ENCODE assay signal across 23 cellular contexts in genomic region chr5:147863409-147864194, GRCh38. TPM values are rescaled to one million over a fixed set of nuclear protein-coding genes. Genes with fewer than 3 reads are reported as not detected.
DNase-seq lines count a peak whose midpoint lies in the region; ATAC-seq, FAIRE-seq and TF ChIP-seq lines count a peak whose summit lies in the region.
"Had no signal": no experiment of that assay in that cellular context is flagged by ENCODE, and none has a peak within 500 bp of the region (broad histone marks: within the 10 kb centered on the region; RNA-seq: fewer than 3 reads in every experiment).

No MANE protein-coding gene starts in this region.

- peak in 1 of 2 experiments; percentile 69; a peak in 1 of 3 replicates for TF ChIP-seq POLR2A in H1 (IDR thresholded peaks at IDR 0.05; ENCODE audit: control extremely low read depth in 1 of 2, low read depth in 2 of 2, low read length in 2 of 2)

- CTCF ChIA-PET in H1 (lab: Charles Lee; ENCODE audit: partially characterized antibody), result interaction anchor here (1.0 to 2.0 kb wide), 2 partner anchors 12 to 71 kb away, joined by 3 to 11 read pairs; no protein-coding TSS in a partner anchor

- no peak overlapping the region for H2BK120ac ChIP-seq in H1 (replicated peaks; ENCODE audit: low read depth, low read length)

- intact Hi-C loops in left colon (cut with DNase I, micrococcal nuclease) (no loop called here), left ventricle myocardium inferior (cut with micrococcal nuclease) (no loop called here)

- no peak for FAIRE-seq in H1 (lab: Jason Lieb, UNC)

- DNase-seq in COR-L47 (lab: John Stamatoyannopoulos, UW) (peak; percentile 16), H1 (ENCODE audit: low read depth in 1 of 2, low spot score in 2 of 2) (no peak), left colon (no peak), G401 (ENCODE audit: low spot score) (no peak), left ventricle myocardium inferior (no peak), AG08395 (ENCODE audit: low spot score) (no peak)
- no peak for DNase-seq in central memory CD4-positive, alpha-beta T cell
- DNase-seq: CD8-positive, alpha-beta memory T cell; EL; NCI-H1694; NCI-H2081 treated with DMSO at 0.1 percent for 48 hours; NCI-H2171 treated with DMSO at 0.1 percent for 48 hours; NCI-H524 treated with DMSO at 0.1 percent for 48 hours; NK-92 treated with Interleukin-12 subunit alpha and Interleukin-12 subunit beta, amount 100 ng/mL, for 24 hours; SIG-M5 had no signal

- no peak overlapping the region for H2AFZ ChIP-seq in H1 (ENCODE audit: low read length)

- no peak overlapping the region for H3K18ac ChIP-seq in H1 (ENCODE audit: extremely low read depth, low read length)

- H4K5ac ChIP-seq in H1 (ENCODE audit: insufficient read length, low read depth, low read length), result no peak overlapping the region

- H3K79me1 ChIP-seq in H1 (ENCODE audit: low read depth, low read length), result no peaks in the 10 kb centered on the region

- H3K56ac ChIP-seq in H1 (replicated peaks; ENCODE audit: insufficient read length, low read depth, low read length), result no peak overlapping the region

- 0 out of 2 replicates have a peak overlapping the region, but pooled peaks have one; percentile 29 for H2BK5ac ChIP-seq in H1 (ENCODE audit: low read depth, low read length)

- H2BK12ac ChIP-seq in H1 (ENCODE audit: low read depth, low read length), result no peak overlapping the region

- WGBS in HUES64, result 94% methylated on average over 4 of the region's 4 CpGs
- WGBS in H1 (ENCODE audit: extremely low coverage in 1 of 2, insufficient coverage in 1 of 2, insufficient read length in 1 of 2, insufficient replicate concordance in 2 of 2, low coverage in 1 of 2, low lambda C conversion rate in 2 of 2, missing lambda C conversion rate in 1 of 2), 2 experiments, result 88% methylated on average over 4 of the region's 4 CpGs; no CpG with 5 or more reads in 1 of the 2 experiments

- H3K79me2 ChIP-seq in H1 (ENCODE audit: control insufficient read depth in 1 of 2, insufficient read depth in 2 of 2, low read length in 2 of 2), result peaks cover 0 to 29% of the 10 kb centered on the region in 2 experiments; a peak in 2 of 4 replicates

- H3K23ac ChIP-seq in H1 (ENCODE audit: insufficient read length), result no peak overlapping the region

- H3K4me1 ChIP-seq in HUES64 (ENCODE audit: insufficient read depth, low read length) (peaks cover 58% of the 10 kb centered on the region), H1 (replicated peaks in 1 of 4; ENCODE audit: control insufficient read depth in 3 of 4, insufficient read depth in 4 of 4, low read length in 3 of 4) (peaks cover 2 to 21% (median 19%) of the 10 kb centered on the region in 4 experiments; a peak in 6 of 7 replicates), left ventricle myocardium inferior (no peaks in the 10 kb centered on the region)

- H3K4me3 ChIP-seq in HUES64 (ENCODE audit: low read length) (no peak overlapping the region), H1 (ENCODE audit: extremely low read depth in 1 of 4, insufficient read depth in 2 of 4, low read depth in 3 of 4, low read length in 4 of 4) (no peak overlapping the region), left ventricle myocardium inferior (no peak overlapping the region)
- H3K4me3 ChIP-seq: HAP-1 had no signal

- no peak overlapping the region for H3K14ac ChIP-seq in H1 (ENCODE audit: insufficient read length)

- no peak overlapping the region for H3K4ac ChIP-seq in H1 (replicated peaks; ENCODE audit: insufficient read length, low read depth, low read length)

- in situ Hi-C loops in G401 (cut with HindIII; ENCODE audit: low sequenced_read_pairs), result no loop called here

- H3K27ac ChIP-seq in HUES64 (ENCODE audit: low read depth, low read length) (peak overlapping the region; percentile 69; the same call in 1 of the 2 replicates), H1 (ENCODE audit: low read depth, low read length) (no peak overlapping the region), left ventricle myocardium inferior (replicated peaks) (no peak overlapping the region)
- H3K27ac ChIP-seq: C4-2B, KMS-11 had no signal

- TF ChIP-seq EP300 in H1 (IDR thresholded peaks at IDR 0.05; ENCODE audit: borderline replicate concordance in 1 of 2, low read depth in 2 of 2, low read length in 2 of 2), result no peak

- H4K91ac ChIP-seq in H1 (replicated peaks; ENCODE audit: insufficient read length, low read length), result no peak overlapping the region

- peaks cover 0 to 1% of the 10 kb centered on the region in 2 experiments for H4K20me1 ChIP-seq in H1 (replicated peaks in 1 of 2; ENCODE audit: control insufficient read depth in 1 of 2, insufficient read depth in 2 of 2, low read length in 2 of 2)

- no peak overlapping the region for H2AK5ac ChIP-seq in H1 (ENCODE audit: low read depth, low read length)

- no peak for TF ChIP-seq RAD21 in H1 (IDR thresholded peaks at IDR 0.05 in 1 of 2, conservative IDR thresholded peaks at IDR 0.05 in 1 of 2; ENCODE audit: low read depth in 2 of 2, low read length in 2 of 2)

- POLR2A ChIA-PET in H1 (lab: Charles Lee; ENCODE audit: partially characterized antibody), result interaction anchor here (0.7 to 26.7 kb wide), 13 partner anchors 6 to 1531 kb away, joined by 3 to 730 read pairs (median 3); partner anchors contain the start of gene SCGB3A2

- peak overlapping the region in 1 of 2 experiments; percentile 36; a peak in 1 of 4 replicates for H3K4me2 ChIP-seq in H1 (ENCODE audit: insufficient read depth in 1 of 2, low read depth in 2 of 2, low read length in 2 of 2)
- H3K4me2 ChIP-seq: KMS-11 had no signal

- H2BK15ac ChIP-seq in H1 (ENCODE audit: low read length), result no peak overlapping the region

- H3K36me3 ChIP-seq in HUES64 (ENCODE audit: insufficient read depth, low read length) (peaks cover 42% of the 10 kb centered on the region), H1 (ENCODE audit: control insufficient read depth in 2 of 4, insufficient read depth in 4 of 4, low read length in 3 of 4) (peaks cover 0 to 51% (median 10%) of the 10 kb centered on the region in 4 experiments; a peak in 6 of 8 replicates), left ventricle myocardium inferior (no peaks in the 10 kb centered on the region)
- H3K36me3 ChIP-seq: HAP-1 had no signal

- no peak overlapping the region for H2BK20ac ChIP-seq in H1 (ENCODE audit: low read length)

- no peak for TF ChIP-seq CTCF in H1 (IDR thresholded peaks at IDR 0.05; ENCODE audit: control extremely low read depth in 1 of 3, insufficient read depth in 1 of 3, low read depth in 1 of 3, low read length in 3 of 3)
- no peak for TF ChIP-seq CTCF in left ventricle myocardium inferior (IDR thresholded peaks at IDR 0.05; ENCODE audit: borderline replicate concordance)

- no peaks in the 10 kb centered on the region for H3K23me2 ChIP-seq in H1 (ENCODE audit: low read depth, low read length)

- ATAC-seq in left colon, result peak; percentile 25
- ATAC-seq: Panc1, SK-N-SH treated with all-trans-retinoic acid at 6 μM for 48 hours had no signal

- H3K27me3 ChIP-seq in HUES64 (ENCODE audit: insufficient read depth, low read length) (no peaks in the 10 kb centered on the region), H1 (replicated peaks in 1 of 4; ENCODE audit: control insufficient read depth in 3 of 4, extremely low read depth in 1 of 4, insufficient read depth in 3 of 4, low read length in 3 of 4) (no peaks in the 10 kb centered on the region), left ventricle myocardium inferior (ENCODE audit: low read depth) (peaks cover 3% of the 10 kb centered on the region)

- H4K8ac ChIP-seq in H1 (ENCODE audit: extremely low read depth, insufficient read depth, low read length), result no peak overlapping the region

- H3K9ac ChIP-seq in HUES64 (ENCODE audit: low read depth, low read length), result no peak overlapping the region
- no peak overlapping the region for H3K9ac ChIP-seq in H1 (replicated peaks in 1 of 4; ENCODE audit: extremely low read depth in 1 of 4, low read depth in 3 of 4, low read length in 3 of 4)
- H3K9ac ChIP-seq: KMS-11 had no signal

- no peaks in the 10 kb centered on the region for H3K9me3 ChIP-seq in HUES64 (ENCODE audit: insufficient read depth, low read depth, low read length)
- H3K9me3 ChIP-seq in H1 (ENCODE audit: insufficient read depth in 2 of 2, low read depth in 1 of 2, low read length in 1 of 2), result no peaks in the 10 kb centered on the region
- H3K9me3 ChIP-seq in left ventricle myocardium inferior (replicated peaks), result no peaks in the 10 kb centered on the region
- H3K9me3 ChIP-seq: HAP-1 had no signal

RNA-seq across cellular contexts. Expression of gene SCGB3A2, which starts 14.9 kb away (rescaled TPM):
- polyA plus RNA-seq in HUES64 (2013, experiment 1 of 2), result 53.7 TPM
- polyA plus RNA-seq in HUES64 (2013, experiment 2 of 2), result 44.4 TPM
- total RNA-seq in H1 (2021; fragmentation: NEBNext Ultra II Directional; extraction: Animal tissue kit (Norgen Biotek cat#: 25700)), result 63.6 and 74.3 TPM in 2 replicates
- 36.7 and 47.1 TPM in 2 replicates for polyA plus RNA-seq in H1 (2011; rRNA removed)
- 56.0 TPM for polyA plus RNA-seq in H1 (2011; cell fraction: cytosol; rRNA removed)
- polyA plus RNA-seq in H1 (2011; cell fraction: nucleus; rRNA removed), result 22.8 TPM
- 75.7 to 101 TPM (median 95.3 TPM) in 4 replicates for polyA plus RNA-seq in H1 (2012, experiment 1 of 2)
- polyA plus RNA-seq in H1 (2012, experiment 2 of 2), result 37.2 TPM
- polyA plus RNA-seq in H1 (2013, experiment 1 of 2), result 86.6 TPM
- 94.7 TPM for polyA plus RNA-seq in H1 (2013, experiment 2 of 2)
- polyA minus RNA-seq in H1 (2011; rRNA and poly(A)+ RNA removed), result 6.8 and 8.4 TPM in 2 replicates
- polyA minus RNA-seq in H1 (2011; cell fraction: cytosol; rRNA and poly(A)+ RNA removed), result 9.7 TPM
- 18.5 TPM for polyA minus RNA-seq in H1 (2011; cell fraction: nucleus; rRNA and poly(A)+ RNA removed)
- total RNA-seq in left colon (not detected), left ventricle myocardium inferior (not detected)
- total RNA-seq in G401 (2014; rRNA removed; shearing (Covaris generic)), result not detected in 2 replicates
- total RNA-seq: A172; CD8-positive, alpha-beta memory T cell had no signal
- polyA plus RNA-seq: AG04450; CD8-positive, alpha-beta memory T cell had no signal

RNA-seq across cellular contexts. Expression of gene SPINK1, which starts 32.1 kb away (rescaled TPM):
- 1.3 TPM for polyA plus RNA-seq in HUES64 (2013, experiment 1 of 2)
- polyA plus RNA-seq in HUES64 (2013, experiment 2 of 2), result 2.0 TPM
- total RNA-seq in H1 (2021; fragmentation: NEBNext Ultra II Directional; extraction: Animal tissue kit (Norgen Biotek cat#: 25700)), result 0.48 TPM in 1 of 2 replicates, not detected in the other
- 1.3 TPM in 2 replicates for polyA plus RNA-seq in H1 (2011; rRNA removed)
- polyA plus RNA-seq in H1 (2011; cell fraction: cytosol; rRNA removed), result 1.7 TPM
- polyA plus RNA-seq in H1 (2011; cell fraction: nucleus; rRNA removed), result 3.9 TPM
- polyA plus RNA-seq in H1 (2012, experiment 1 of 2), result 0.67 to 2.4 TPM (median 1.6 TPM) in 4 replicates
- not detected for polyA plus RNA-seq in H1 (2012, experiment 2 of 2)
- 4.6 TPM for polyA plus RNA-seq in H1 (2013, experiment 1 of 2)
- 5.7 TPM for polyA plus RNA-seq in H1 (2013, experiment 2 of 2)
- polyA minus RNA-seq in H1 (2011; rRNA and poly(A)+ RNA removed), result 0.50 and 0.73 TPM in 2 replicates
- not detected for polyA minus RNA-seq in H1 (2011; cell fraction: cytosol; rRNA and poly(A)+ RNA removed)
- 1.9 TPM for polyA minus RNA-seq in H1 (2011; cell fraction: nucleus; rRNA and poly(A)+ RNA removed)
- total RNA-seq in left colon, result 100 to 1,000 TPM; 275 to 368 TPM
- not detected in 2 replicates for total RNA-seq in G401 (2014; rRNA removed; shearing (Covaris generic))
- total RNA-seq in left ventricle myocardium inferior, result 1.2 TPM
- total RNA-seq: CD8-positive, alpha-beta memory T cell had no signal
- polyA plus RNA-seq: AG04450; CD8-positive, alpha-beta memory T cell had no signal

RNA-seq across cellular contexts. Expression of gene C5orf46, which starts 42.7 kb away (rescaled TPM):
- not detected for polyA plus RNA-seq in HUES64 (2013, experiment 1 of 2)
- not detected for polyA plus RNA-seq in HUES64 (2013, experiment 2 of 2)
- not detected in 2 replicates for total RNA-seq in H1 (2021; fragmentation: NEBNext Ultra II Directional; extraction: Animal tissue kit (Norgen Biotek cat#: 25700))
- polyA plus RNA-seq in H1 (2011; rRNA removed), result not detected in 2 replicates
- polyA plus RNA-seq in H1 (2011; cell fraction: cytosol; rRNA removed), result not detected
- not detected for polyA plus RNA-seq in H1 (2011; cell fraction: nucleus; rRNA removed)
- polyA plus RNA-seq in H1 (2012, experiment 1 of 2), result 0.60 to 2.5 TPM (median 0.88 TPM) in 4 replicates
- polyA plus RNA-seq in H1 (2012, experiment 2 of 2), result not detected
- not detected for polyA plus RNA-seq in H1 (2013, experiment 1 of 2)
- polyA plus RNA-seq in H1 (2013, experiment 2 of 2), result not detected
- polyA minus RNA-seq in H1 (2011; rRNA and poly(A)+ RNA removed), result not detected in 2 replicates
- polyA minus RNA-seq in H1 (2011; cell fraction: cytosol; rRNA and poly(A)+ RNA removed), result not detected
- not detected for polyA minus RNA-seq in H1 (2011; cell fraction: nucleus; rRNA and poly(A)+ RNA removed)
- not detected for total RNA-seq in left colon
- total RNA-seq in G401 (2014; rRNA removed; shearing (Covaris generic)), result not detected in 2 replicates
- 12.0 TPM for total RNA-seq in left ventricle myocardium inferior
- total RNA-seq: A172; CD8-positive, alpha-beta memory T cell had no signal
- polyA plus RNA-seq: AG04450; CD8-positive, alpha-beta memory T cell had no signal

Comparison
In these comparisons a context has a peak if more than half of its experiments do, and no peak if none do; other contexts are left out.
1. RNA of gene SCGB3A2, which starts 14.9 kb away (total RNA-seq): 63.6 to 74.3 TPM in H1; not detected in left colon, not detected in G401 and not detected in left ventricle myocardium inferior (single experiment); every median in the first group is over 10 times any median in the second.
2. RNA of gene SPINK1, which starts 32.1 kb away (total RNA-seq): 275 to 368 TPM in left colon; 1.2 TPM in left ventricle myocardium inferior (single experiment), 0.48 TPM in H1 and not detected in G401; every median in the first group is over 100 times any median in the second.
3. RNA of gene C5orf46, which starts 42.7 kb away (total RNA-seq): 12.0 TPM in left ventricle myocardium inferior (single experiment); not detected in H1, not detected in left colon and not detected in G401; every median in the first group is over 10 times any median in the second.